ENCODE assay signal across 26 cellular contexts in the genomic region with DNA sequence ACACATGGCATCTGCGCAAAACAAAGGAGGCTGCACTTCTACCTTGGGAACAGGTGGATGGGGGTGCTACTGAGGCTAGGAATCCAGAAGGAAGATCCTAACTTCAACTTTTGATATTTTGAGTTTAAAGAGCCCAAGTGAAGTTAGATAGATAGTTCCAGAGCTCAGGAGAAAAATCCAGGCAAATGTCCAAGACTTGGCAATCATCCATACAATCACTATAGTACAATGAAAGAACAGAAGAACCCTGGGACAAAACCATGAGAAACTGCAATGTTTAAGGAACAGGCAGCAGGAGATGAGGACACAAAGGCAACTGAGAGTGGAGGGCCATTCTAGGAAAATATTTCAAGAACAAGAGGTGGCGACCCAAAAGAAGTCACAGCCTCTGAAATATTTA.
"Had no signal": no experiment of that assay in that cellular context is flagged by ENCODE, and none has a peak within 500 bp of the region (broad histone marks: within the 10 kb centered on the region; RNA-seq: fewer than 3 reads in every experiment).

No MANE protein-coding gene starts in this region.

- H3K4me3 Mint-ChIP-seq: activated CD8-positive, alpha-beta T cell treated with anti-CD3 and anti-CD28 coated beads for 36 hours; activated naive CD8-positive, alpha-beta T cell treated with anti-CD3 and anti-CD28 coated beads, Interleukin-2, amount 10 ng/mL, durations not matched to agents 7 days and 5 days; activated T-cell treated with anti-CD3 and anti-CD28 coated beads, Interleukin-2, amount 50 U/mL, for 72 hours; T-helper 1 cell treated with Interleukin-12 subunit alpha and Interleukin-12 subunit beta and Interleukin-4 antibody, amounts not matched to agents 30 μg/mL and 1 μg/mL, for 36 hours had no signal

- H3K4me1 Mint-ChIP-seq: activated naive CD8-positive, alpha-beta T cell treated with anti-CD3 and anti-CD28 coated beads, Interleukin-2, amount 10 ng/mL, durations not matched to agents 7 days and 5 days had no signal

- ATAC-seq: activated CD4-positive, CD25-positive, alpha-beta regulatory T cell treated with anti-CD3 and anti-CD28 coated beads, Interleukin-2, amount 50 U/mL, for 24 hours; activated CD8-positive, alpha-beta T cell treated with anti-CD3 and anti-CD28 coated beads for 36 hours; activated T-cell treated with anti-CD3 and anti-CD28 coated beads, Interleukin-2, amount 50 U/mL, for 72 hours; PC-3; SK-N-SH treated with all-trans-retinoic acid at 6 μM for 48 hours had no signal

- H3K9me3 ChIP-seq: adrenal gland, SJSA1 had no signal

- DNase-seq: activated CD4-positive, alpha-beta T cell treated with anti-CD3 and anti-CD28 coated beads for 4 hours; activated CD8-positive, alpha-beta memory T cell treated with anti-CD3 and anti-CD28 coated beads, Interleukin-2, amount 50 U/mL, for 4 hours; activated CD8-positive, alpha-beta T cell treated with anti-CD3 and anti-CD28 coated beads for 36 hours; activated naive CD4-positive, alpha-beta T cell treated with anti-CD3 and anti-CD28 coated beads, Interleukin-2, amount 50 U/mL, for 16 hours; activated naive CD8-positive, alpha-beta T cell treated with anti-CD3 and anti-CD28 coated beads, Interleukin-2, amount 10 ng/mL, durations not matched to agents 7 days and 5 days; activated T-cell treated with anti-CD3 and anti-CD28 coated beads, Interleukin-2, amount 50 U/mL, for 72 hours; aorta; KG1; NCI-H1048; NCI-H146; NCI-H187 treated with DMSO at 0.1 percent for 48 hours; NCI-H2081 treated with DMSO at 0.1 percent for 48 hours; NCI-H2227 treated with DMSO at 0.1 percent for 48 hours; NCI-H510A; NCI-H526 treated with DMSO at 0.1 percent for 48 hours; NCI-H82; PC-3; SHP77 had no signal

- H3K36me3 ChIP-seq: adrenal gland, brain microvascular endothelial cell, cardiac muscle cell, SJSA1 had no signal

- H3K27ac Mint-ChIP-seq: activated CD8-positive, alpha-beta T cell treated with anti-CD3 and anti-CD28 coated beads for 36 hours; activated naive CD8-positive, alpha-beta T cell treated with anti-CD3 and anti-CD28 coated beads, Interleukin-2, amount 10 ng/mL, durations not matched to agents 7 days and 5 days; activated T-cell treated with anti-CD3 and anti-CD28 coated beads, Interleukin-2, amount 50 U/mL, for 72 hours; T-helper 1 cell treated with Interleukin-12 subunit alpha and Interleukin-12 subunit beta and Interleukin-4 antibody, amounts not matched to agents 30 μg/mL and 1 μg/mL, for 36 hours had no signal

- H3K27ac ChIP-seq: adrenal gland, brain microvascular endothelial cell, cardiac muscle cell, SJSA1 had no signal

- H3K27me3 ChIP-seq: adrenal gland, brain microvascular endothelial cell, cardiac muscle cell, SJSA1 had no signal

- H3K9me3 Mint-ChIP-seq: activated naive CD8-positive, alpha-beta T cell treated with anti-CD3 and anti-CD28 coated beads, Interleukin-2, amount 10 ng/mL, durations not matched to agents 7 days and 5 days had no signal

- H3K27me3 Mint-ChIP-seq: activated CD8-positive, alpha-beta T cell treated with anti-CD3 and anti-CD28 coated beads for 36 hours; activated naive CD8-positive, alpha-beta T cell treated with anti-CD3 and anti-CD28 coated beads, Interleukin-2, amount 10 ng/mL, durations not matched to agents 7 days and 5 days had no signal

- H3K4me1 ChIP-seq: SJSA1 had no signal

- H3K4me3 ChIP-seq: adrenal gland, cardiac muscle cell, SJSA1 had no signal

- FAIRE-seq: RCC 7860 had no signal
